In the genomic region with DNA sequence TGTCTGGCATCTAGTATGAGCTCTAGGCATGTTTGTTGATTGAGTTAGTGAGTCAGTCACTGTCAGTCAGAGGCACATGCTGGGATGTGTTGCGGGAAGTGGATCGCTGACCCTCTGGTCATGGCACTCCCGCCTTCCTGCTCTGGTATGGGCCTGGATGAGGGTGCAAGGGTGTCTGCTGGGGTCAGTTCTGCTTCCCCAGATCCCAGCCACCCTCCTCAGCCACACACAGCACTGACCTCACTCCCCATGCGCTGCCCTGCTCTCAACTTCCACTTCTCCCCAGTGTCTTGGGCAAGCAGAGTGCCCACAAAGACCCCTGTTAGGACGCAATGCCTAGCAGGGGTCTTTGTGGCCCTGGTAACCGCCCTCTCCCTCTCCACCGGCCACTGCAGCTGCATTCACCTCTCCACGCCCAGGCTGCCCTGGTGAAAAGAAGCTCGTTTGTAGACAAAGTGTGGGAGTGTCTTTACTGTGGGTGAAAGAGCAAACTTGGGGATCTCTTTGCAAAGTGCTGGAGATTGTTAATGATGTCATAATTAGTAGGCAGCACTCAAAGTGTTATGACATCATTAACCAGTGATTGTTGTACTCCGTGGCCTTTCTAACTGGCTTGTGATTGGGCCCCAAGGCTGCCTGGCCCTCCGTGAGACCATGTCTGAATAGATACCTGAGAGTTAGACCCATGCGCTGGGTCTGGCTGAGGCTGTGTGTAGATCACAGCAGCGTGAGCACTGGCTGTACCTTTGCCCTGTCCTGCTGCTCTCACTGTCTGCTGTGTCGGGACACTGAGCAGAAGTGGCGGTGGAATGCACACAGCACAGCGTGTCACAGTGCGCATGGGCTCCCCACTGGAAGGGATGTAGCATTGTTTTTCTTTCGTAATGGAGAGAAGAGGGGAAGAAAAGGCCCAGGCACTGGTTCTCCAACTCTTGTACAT, we compare ENCODE assay signal across 19 cellular contexts.
DNase-seq lines count a peak whose midpoint lies in the region; ATAC-seq and TF ChIP-seq lines count a peak whose summit lies in the region.
"Had no signal": no experiment of that assay in that cellular context is flagged by ENCODE, and none has a peak within 500 bp of the region (broad histone marks: within the 10 kb centered on the region; RNA-seq: fewer than 3 reads in every experiment).

No MANE protein-coding gene starts in this region.

- H3K36me3 ChIP-seq in BLaER1 (peaks cover 62% of the 10 kb centered on the region), HUES6 (ENCODE audit: control insufficient read depth, insufficient read depth, low read length) (no peaks in the 10 kb centered on the region)
- H3K36me3 ChIP-seq: Peyer's patch, stomach had no signal

- H3K4me1 Mint-ChIP-seq in neural crest cell: peaks cover 43% of the 10 kb centered on the region

- peaks cover 2% of the 10 kb centered on the region for H3K36me3 Mint-ChIP-seq in neural crest cell (ENCODE audit: low read depth)

- H3K4me3 ChIP-seq in BLaER1 (no peak overlapping the region), HUES6 (ENCODE audit: low read depth, low read length) (no peak overlapping the region)
- H3K4me3 ChIP-seq: Peyer's patch, stomach had no signal

- no peaks in the 10 kb centered on the region for H3K27me3 Mint-ChIP-seq in neural crest cell (ENCODE audit: low read depth)
- H3K27me3 Mint-ChIP-seq: activated CD8-positive, alpha-beta memory T cell treated with anti-CD3 and anti-CD28 coated beads, Interleukin-2, amount 10 ng/mL, durations not matched to agents 7 days and 5 days had no signal

- intact Hi-C loops in Right ventricle myocardium superior (cut with DNase I): no loop called here

- H3K4me1 ChIP-seq in BLaER1: peaks cover 71% of the 10 kb centered on the region
- peaks cover 11% of the 10 kb centered on the region for H3K4me1 ChIP-seq in HUES6 (ENCODE audit: control insufficient read depth, insufficient read depth, low read length)
- H3K4me1 ChIP-seq: foreskin keratinocyte, parathyroid adenoma, Peyer's patch had no signal

- H3K9me3 Mint-ChIP-seq in neural crest cell: peaks cover 7% of the 10 kb centered on the region

- no peaks in the 10 kb centered on the region for H3K27me3 ChIP-seq in BLaER1
- H3K27me3 ChIP-seq in HUES6 (ENCODE audit: control insufficient read depth, insufficient read depth, low read length): no peaks in the 10 kb centered on the region
- H3K27me3 ChIP-seq: foreskin keratinocyte, Peyer's patch, stomach had no signal

- H4K20me1 ChIP-seq in BLaER1: peaks cover 37% of the 10 kb centered on the region; the same call in 1 of the 2 replicates

- peak overlapping the region; percentile 33; the same call in 1 of the 2 replicates for H3K4me2 ChIP-seq in BLaER1

- POLR2A ChIA-PET in RWPE1 (lab: Yijun Ruan, JAX; ENCODE audit: low non-redundant PET): no interaction called here

- peak; percentile 96 for ATAC-seq in Right ventricle myocardium superior (ENCODE audit: poor library complexity)
- ATAC-seq: activated CD8-positive, alpha-beta memory T cell treated with anti-CD3 and anti-CD28 coated beads, Interleukin-2, amount 10 ng/mL, durations not matched to agents 7 days and 5 days; foreskin keratinocyte had no signal

- peak overlapping the region; percentile 30 for H3K27ac Mint-ChIP-seq in neural crest cell (ENCODE audit: unreplicated experiment)
- H3K27ac Mint-ChIP-seq: activated CD8-positive, alpha-beta memory T cell treated with anti-CD3 and anti-CD28 coated beads, Interleukin-2, amount 10 ng/mL, durations not matched to agents 7 days and 5 days had no signal

- TF ChIP-seq CTCF in neural crest cell (conservative IDR thresholded peaks at IDR 0.05) (no peak), RWPE1 (conservative IDR thresholded peaks at IDR 0.05; ENCODE audit: low read depth) (no peak)

- DNase-seq in Right ventricle myocardium superior (peak; percentile 76), neural crest cell (ENCODE audit: low read depth, low spot score) (no peak), HT-29 (ENCODE audit: low spot score) (no peak), RWPE1 (ENCODE audit: low spot score) (no peak), hepatic stellate cell (ENCODE audit: low spot score) (no peak), cerebellar cortex (ENCODE audit: low spot score) (no peak)
- DNase-seq: activated CD8-positive, alpha-beta memory T cell treated with anti-CD3 and anti-CD28 coated beads, Interleukin-2, amount 10 ng/mL, durations not matched to agents 7 days and 5 days; amniotic stem cell; effector CD4-positive, alpha-beta T cell; foreskin keratinocyte; GDM1; NCI-H1092 treated with DMSO at 0.1 percent for 48 hours; Peyer's patch; stimulated activated CD4-positive, alpha-beta T cell treated with anti-CD3 and anti-CD28 coated beads, Interleukin-2, amount 100 ng/mL, for 48 hours; stomach; T-helper 2 cell had no signal

- no peak overlapping the region for H3K4me3 Mint-ChIP-seq in neural crest cell
- H3K4me3 Mint-ChIP-seq: activated CD8-positive, alpha-beta memory T cell treated with anti-CD3 and anti-CD28 coated beads, Interleukin-2, amount 10 ng/mL, durations not matched to agents 7 days and 5 days had no signal

- CTCF ChIA-PET in RWPE1 (lab: Yijun Ruan, JAX): no interaction called here

- H3K27ac ChIP-seq in BLaER1 (peak overlapping the region; percentile 72), HUES6 (ENCODE audit: low read depth, low read length) (no peak overlapping the region), RWPE1 (no peak overlapping the region)
- H3K27ac ChIP-seq: foreskin keratinocyte, parathyroid adenoma had no signal

- H3K9ac ChIP-seq in BLaER1: peak overlapping the region; percentile 28; the same call in 1 of the 2 replicates
- peak overlapping the region; percentile 17 for H3K9ac ChIP-seq in HUES6 (ENCODE audit: low read length)
- H3K9ac ChIP-seq: parathyroid adenoma had no signal

- peaks cover 14% of the 10 kb centered on the region; the same call in 1 of the 2 replicates for H3K9me3 ChIP-seq in BLaER1
- no peaks in the 10 kb centered on the region; the same call in 1 of the 2 replicates for H3K9me3 ChIP-seq in HUES6 (ENCODE audit: control insufficient read depth, insufficient read depth, low read depth, low read length)
- H3K9me3 ChIP-seq: Peyer's patch, stomach had no signal
